In the genomic region with DNA sequence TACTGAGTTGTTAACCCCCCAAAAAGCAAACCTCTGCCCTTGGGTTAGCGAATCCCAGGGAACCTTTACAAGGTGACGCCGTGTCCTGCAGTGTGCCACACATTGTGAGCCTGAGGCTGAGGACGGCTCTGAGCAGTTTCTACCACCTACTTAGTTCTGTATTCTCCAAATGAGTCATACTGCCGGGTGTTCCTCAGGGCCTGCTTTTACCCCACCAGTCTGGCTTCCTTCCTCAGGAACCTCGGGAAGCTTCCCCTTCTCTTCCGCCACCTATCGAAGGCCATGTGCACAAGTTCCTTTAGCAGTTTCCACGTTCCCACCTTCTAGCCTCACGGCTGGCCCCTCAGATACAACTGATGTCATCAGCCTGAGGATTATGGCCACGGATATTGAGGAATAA, we compare ENCODE assay signal across 11 cellular contexts.
DNase-seq lines count a peak whose midpoint lies in the region; ATAC-seq and TF ChIP-seq lines count a peak whose summit lies in the region.
"Had no signal": no experiment of that assay in that cellular context is flagged by ENCODE, and none has a peak within 500 bp of the region (broad histone marks: within the 10 kb centered on the region; RNA-seq: fewer than 3 reads in every experiment).

No MANE protein-coding gene starts in this region.

- no peaks in the 10 kb centered on the region for H3K9me2 ChIP-seq in OCI-LY7 (ENCODE audit: insufficient read depth, low read length)

- intact Hi-C loops in activated CD8-positive, alpha-beta T cell treated with anti-CD3 and anti-CD28 coated beads for 36 hours (cut with micrococcal nuclease), result no loop called here
- intact Hi-C loops in mammary epithelial cell (cut with micrococcal nuclease) (no loop called here), OCI-LY7 (cut with micrococcal nuclease; ENCODE audit: unreplicated experiment) (no loop called here)

- BruUV-seq in mammary epithelial cell (replicated peaks; lab: Mats Ljungman, UMichigan), result no TSS peak
- no TSS peak for BruUV-seq in OCI-LY7 (replicated peaks; lab: Mats Ljungman, UMichigan)

- no peaks in the 10 kb centered on the region for H4K20me1 ChIP-seq in mammary epithelial cell (ENCODE audit: insufficient read depth, low read length)
- no peaks in the 10 kb centered on the region for H4K20me1 ChIP-seq in smooth muscle cell (ENCODE audit: low read depth)
- H4K20me1 ChIP-seq in OCI-LY7 (ENCODE audit: insufficient read depth, low read length), result no peaks in the 10 kb centered on the region

- H2AFZ ChIP-seq in mammary epithelial cell (ENCODE audit: low read depth, low read length) (no peak overlapping the region), smooth muscle cell (ENCODE audit: low read depth) (no peak overlapping the region), OCI-LY7 (ENCODE audit: low read length) (no peak overlapping the region)

- peak; percentile 2 for DNase-seq in activated CD8-positive, alpha-beta T cell treated with anti-CD3 and anti-CD28 coated beads for 36 hours
- DNase-seq in activated CD8-positive, alpha-beta T cell treated with anti-CD3 and anti-CD28 coated beads, Interleukin-2, amount 10 ng/mL, durations not matched to agents 7 days and 5 days, result no peak
- DNase-seq in mammary epithelial cell (peak; percentile 14), smooth muscle cell (lab: John Stamatoyannopoulos, UW; ENCODE audit: unreplicated experiment) (no peak), coronary artery (ENCODE audit: low spot score) (no peak), NCI-H1694 (lab: John Stamatoyannopoulos, UW) (no peak), OCI-LY7 (ENCODE audit: low spot score) (no peak)
- DNase-seq: activated gamma-delta T cell; effector CD8-positive, alpha-beta T cell; NCI-H1092 had no signal

- no peaks in the 10 kb centered on the region for H3K27me3 Mint-ChIP-seq in activated CD8-positive, alpha-beta T cell treated with anti-CD3 and anti-CD28 coated beads for 36 hours
- peaks cover 5% of the 10 kb centered on the region for H3K27me3 Mint-ChIP-seq in activated CD8-positive, alpha-beta T cell treated with anti-CD3 and anti-CD28 coated beads, Interleukin-2, amount 10 ng/mL, durations not matched to agents 7 days and 5 days (ENCODE audit: low read depth)

- H3K4me1 Mint-ChIP-seq in activated CD8-positive, alpha-beta T cell treated with anti-CD3 and anti-CD28 coated beads for 36 hours (ENCODE audit: low read depth), result no peaks in the 10 kb centered on the region
- no peaks in the 10 kb centered on the region for H3K4me1 Mint-ChIP-seq in activated CD8-positive, alpha-beta T cell treated with anti-CD3 and anti-CD28 coated beads, Interleukin-2, amount 10 ng/mL, durations not matched to agents 7 days and 5 days (ENCODE audit: low read depth)

- CTCF ChIA-PET in activated CD8-positive, alpha-beta T cell treated with anti-CD3 and anti-CD28 coated beads for 36 hours (lab: Charles Lee), result interaction anchor here (1.4 kb wide), 1 partner anchor 83 kb away, joined by 4 read pairs; no protein-coding TSS in a partner anchor
- CTCF ChIA-PET in activated CD8-positive, alpha-beta T cell treated with anti-CD3 and anti-CD28 coated beads, Interleukin-2, amount 10 ng/mL, durations not matched to agents 7 days and 5 days (lab: Charles Lee), result no interaction called here
- CTCF ChIA-PET in mammary epithelial cell (lab: Charles Lee; ENCODE audit: low non-redundant PET), result no interaction called here
- CTCF ChIA-PET in OCI-LY7 (lab: Charles Lee; ENCODE audit: unreplicated experiment), result no interaction called here

- dilution Hi-C loops in mammary epithelial cell (cut with HindIII; ENCODE audit: low sequenced_read_pairs), result no loop called here

- H3K4me3 Mint-ChIP-seq in activated CD8-positive, alpha-beta T cell treated with anti-CD3 and anti-CD28 coated beads for 36 hours, result no peak overlapping the region
- H3K4me3 Mint-ChIP-seq in activated CD8-positive, alpha-beta T cell treated with anti-CD3 and anti-CD28 coated beads, Interleukin-2, amount 10 ng/mL, durations not matched to agents 7 days and 5 days, result no peak overlapping the region

- in situ Hi-C loops in mammary epithelial cell (cut with MboI; ENCODE audit: low sequenced_read_pairs in 2 of 2), result no loop called here

- H3K4me1 ChIP-seq in mammary epithelial cell (ENCODE audit: insufficient read depth, low read length), result peaks cover 5% of the 10 kb centered on the region
- no peaks in the 10 kb centered on the region for H3K4me1 ChIP-seq in smooth muscle cell (ENCODE audit: low read depth)
- no peaks in the 10 kb centered on the region for H3K4me1 ChIP-seq in OCI-LY7 (ENCODE audit: insufficient read depth, low read length, poor library complexity, severe bottlenecking)

- H3K27ac ChIP-seq in mammary epithelial cell (ENCODE audit: insufficient read depth, low read depth, low read length) (no peak overlapping the region), smooth muscle cell (ENCODE audit: low read depth) (no peak overlapping the region), coronary artery (peak overlapping the region in 1 of 2 donors; percentile 6), OCI-LY7 (ENCODE audit: low read depth, low read length, poor library complexity, severe bottlenecking) (no peak overlapping the region)

- no peaks in the 10 kb centered on the region for H3K36me3 Mint-ChIP-seq in activated CD8-positive, alpha-beta T cell treated with anti-CD3 and anti-CD28 coated beads for 36 hours (ENCODE audit: low read depth)
- no peaks in the 10 kb centered on the region for H3K36me3 Mint-ChIP-seq in activated CD8-positive, alpha-beta T cell treated with anti-CD3 and anti-CD28 coated beads, Interleukin-2, amount 10 ng/mL, durations not matched to agents 7 days and 5 days (ENCODE audit: low read depth)

- H3K4me3 ChIP-seq in mammary epithelial cell (replicated peaks in 1 of 3; ENCODE audit: insufficient read depth in 1 of 3, low read depth in 2 of 3, low read length in 3 of 3), result no peak overlapping the region
- no peak overlapping the region for H3K4me3 ChIP-seq in smooth muscle cell
- no peak overlapping the region for H3K4me3 ChIP-seq in coronary artery
- no peak overlapping the region for H3K4me3 ChIP-seq in OCI-LY7 (ENCODE audit: low read depth, low read length, poor library complexity, severe bottlenecking)

- H3K79me2 ChIP-seq in mammary epithelial cell (ENCODE audit: insufficient read depth, low read length), result no peaks in the 10 kb centered on the region
- H3K79me2 ChIP-seq in smooth muscle cell (ENCODE audit: low read depth), result no peaks in the 10 kb centered on the region
- no peaks in the 10 kb centered on the region for H3K79me2 ChIP-seq in OCI-LY7 (ENCODE audit: insufficient read depth, low read depth, low read length)

- H3K9me3 Mint-ChIP-seq in activated CD8-positive, alpha-beta T cell treated with anti-CD3 and anti-CD28 coated beads for 36 hours, result peaks cover 3% of the 10 kb centered on the region
- H3K9me3 Mint-ChIP-seq in activated CD8-positive, alpha-beta T cell treated with anti-CD3 and anti-CD28 coated beads, Interleukin-2, amount 10 ng/mL, durations not matched to agents 7 days and 5 days (ENCODE audit: insufficient read depth), result no peaks in the 10 kb centered on the region

- ATAC-seq in activated CD8-positive, alpha-beta T cell treated with anti-CD3 and anti-CD28 coated beads for 36 hours, result no peak
- ATAC-seq in activated CD8-positive, alpha-beta T cell treated with anti-CD3 and anti-CD28 coated beads, Interleukin-2, amount 10 ng/mL, durations not matched to agents 7 days and 5 days, result no peak
- ATAC-seq in HG03039 (IDR thresholded peaks at IDR 0.05; ENCODE audit: unreplicated experiment), result peak; percentile 73

- H3K36me3 ChIP-seq in mammary epithelial cell (ENCODE audit: insufficient read depth, low read length) (no peaks in the 10 kb centered on the region), smooth muscle cell (ENCODE audit: low read depth) (no peaks in the 10 kb centered on the region), OCI-LY7 (ENCODE audit: insufficient read depth, low read length) (no peaks in the 10 kb centered on the region)

- POLR2A ChIA-PET in activated CD8-positive, alpha-beta T cell treated with anti-CD3 and anti-CD28 coated beads for 36 hours (lab: Charles Lee), result interaction anchor here (1.2 kb wide), 1 partner anchor 18 kb away, joined by 3 read pairs; no protein-coding TSS in a partner anchor
- POLR2A ChIA-PET in activated CD8-positive, alpha-beta T cell treated with anti-CD3 and anti-CD28 coated beads, Interleukin-2, amount 10 ng/mL, durations not matched to agents 7 days and 5 days (lab: Charles Lee), result interaction anchor here (0.8 kb wide), 1 partner anchor 105 kb away, joined by 3 read pairs; no protein-coding TSS in a partner anchor
- POLR2A ChIA-PET in OCI-LY7 (lab: Charles Lee), result no interaction called here

- H3K27me3 ChIP-seq in mammary epithelial cell (ENCODE audit: insufficient read depth, low read length), result no peaks in the 10 kb centered on the region
- no peaks in the 10 kb centered on the region for H3K27me3 ChIP-seq in smooth muscle cell (ENCODE audit: low read depth)

- no peak overlapping the region for H3K9ac ChIP-seq in mammary epithelial cell (ENCODE audit: insufficient read depth, low read length)
- H3K9ac ChIP-seq in smooth muscle cell (ENCODE audit: low read depth), result no peak overlapping the region

- TF ChIP-seq CTCF in activated CD8-positive, alpha-beta T cell treated with anti-CD3 and anti-CD28 coated beads for 36 hours (IDR thresholded peaks at IDR 0.05), result no peak
- TF ChIP-seq CTCF in mammary epithelial cell (conservative IDR thresholded peaks at IDR 0.05 in 1 of 2, IDR thresholded peaks at IDR 0.05 in 1 of 2; ENCODE audit: extremely low read depth in 1 of 2, insufficient read depth in 1 of 2, low read depth in 1 of 2, low read length in 2 of 2), result no peak
- TF ChIP-seq CTCF in smooth muscle cell (IDR thresholded peaks at IDR 0.05; ENCODE audit: borderline replicate concordance, insufficient read depth, poor library complexity, severe bottlenecking), result no peak
- no peak for TF ChIP-seq CTCF in coronary artery (IDR thresholded peaks at IDR 0.05)
- TF ChIP-seq CTCF in OCI-LY7 (conservative IDR thresholded peaks at IDR 0.05; ENCODE audit: low read length), result no peak

- H3K27ac Mint-ChIP-seq in activated CD8-positive, alpha-beta T cell treated with anti-CD3 and anti-CD28 coated beads for 36 hours, result no peak overlapping the region
- H3K27ac Mint-ChIP-seq in activated CD8-positive, alpha-beta T cell treated with anti-CD3 and anti-CD28 coated beads, Interleukin-2, amount 10 ng/mL, durations not matched to agents 7 days and 5 days, result no peak overlapping the region

- H3F3A ChIP-seq in smooth muscle cell (ENCODE audit: low read depth), result peaks cover 3% of the 10 kb centered on the region

- 98% methylated on average over 10 of the region's 11 CpGs for WGBS in mammary epithelial cell (ENCODE audit: low coverage, missing lambda C conversion rate)
- WGBS in smooth muscle cell (ENCODE audit: low lambda C conversion rate), result 49% methylated on average over 11 of the region's 11 CpGs

- H3K4me2 ChIP-seq in mammary epithelial cell (ENCODE audit: insufficient read depth, low read depth, low read length) (no peak overlapping the region), smooth muscle cell (peak overlapping the region; percentile 41), OCI-LY7 (ENCODE audit: low read length) (no peak overlapping the region)

- H3K9me3 ChIP-seq in mammary epithelial cell (replicated peaks; ENCODE audit: insufficient read depth, low read length), result no peaks in the 10 kb centered on the region
- no peaks in the 10 kb centered on the region for H3K9me3 ChIP-seq in smooth muscle cell (replicated peaks; ENCODE audit: low read depth)
- no peaks in the 10 kb centered on the region for H3K9me3 ChIP-seq in OCI-LY7 (ENCODE audit: low read length)

Comparison
In these comparisons a context has a peak if more than half of its experiments do, and no peak if none do; other contexts are left out.
1. DNase-seq: peak in activated CD8-positive, alpha-beta T cell treated with anti-CD3 and anti-CD28 coated beads for 36 hours (single experiment) and mammary epithelial cell (single experiment); none in activated CD8-positive, alpha-beta T cell treated with anti-CD3 and anti-CD28 coated beads, Interleukin-2, amount 10 ng/mL, durations not matched to agents 7 days and 5 days (single experiment), smooth muscle cell (single experiment), coronary artery (single experiment), NCI-H1694 (single experiment) and OCI-LY7 (single experiment).